ENCODE assay signal across 18 cellular contexts in genomic region chr5:168786142-168786541, GRCh38.
DNase-seq lines count a peak whose midpoint lies in the region; ATAC-seq and TF ChIP-seq lines count a peak whose summit lies in the region.
"Had no signal": no experiment of that assay in that cellular context is flagged by ENCODE, and none has a peak within 500 bp of the region (broad histone marks: within the 10 kb centered on the region; RNA-seq: fewer than 3 reads in every experiment).

No MANE protein-coding gene starts in this region.

- H3K27me3 ChIP-seq in SK-N-SH (ENCODE audit: insufficient read depth): no peaks in the 10 kb centered on the region
- no peaks in the 10 kb centered on the region for H3K27me3 ChIP-seq in aorta (ENCODE audit: control insufficient read depth in 1 of 2, insufficient read depth in 2 of 2, low read length in 1 of 2)
- H3K27me3 ChIP-seq: BLaER1 had no signal

- H3K4me2 ChIP-seq in SK-N-SH: no peak overlapping the region
- H3K4me2 ChIP-seq: BLaER1 had no signal

- CTCF ChIA-PET in SK-N-SH (lab: Yijun Ruan, JAX): interaction anchor here (1.0 to 1.2 kb wide), 2 partner anchors 9 to 161 kb away, joined by 3 read pairs; no protein-coding TSS in a partner anchor

- no peak overlapping the region for H3K4me3 ChIP-seq in SK-N-SH (ENCODE audit: low read depth in 2 of 2, low read length in 1 of 2)
- no peak overlapping the region for H3K4me3 ChIP-seq in fibroblast of villous mesenchyme (ENCODE audit: low read depth, low read length)
- no peak overlapping the region for H3K4me3 ChIP-seq in aorta (ENCODE audit: low read length in 2 of 2)
- H3K4me3 ChIP-seq: BLaER1, skin epidermis had no signal

- H2AFZ ChIP-seq in SK-N-SH (ENCODE audit: low read depth): no peak overlapping the region

- no peaks in the 10 kb centered on the region for H3K79me2 ChIP-seq in SK-N-SH (ENCODE audit: insufficient read depth)

- no peaks in the 10 kb centered on the region for H3K9me2 ChIP-seq in SK-N-SH

- H3K9ac ChIP-seq in SK-N-SH: no peak overlapping the region
- H3K9ac ChIP-seq: BLaER1 had no signal

- peak overlapping the region in 1 of 2 experiments; percentile 100; a peak in 2 of 4 replicates for H3K27ac ChIP-seq in SK-N-SH (ENCODE audit: low read depth in 2 of 2, low read length in 1 of 2)
- no peak overlapping the region for H3K27ac ChIP-seq in caudate nucleus (ENCODE audit: low read depth, low read length)
- no peak overlapping the region for H3K27ac ChIP-seq in aorta (ENCODE audit: low read depth in 1 of 2, low read length in 2 of 2)
- H3K27ac ChIP-seq: 22Rv1, BLaER1 had no signal

- intact Hi-C loops in aorta (cut with DNase I): no loop called here

- no peak for TF ChIP-seq EP300 in SK-N-SH (IDR thresholded peaks at IDR 0.05; ENCODE audit: borderline replicate concordance in 1 of 2, low read depth in 1 of 2, low read length in 1 of 2)

- POLR2A ChIA-PET in SK-N-SH (lab: Yijun Ruan, JAX): interaction anchor here (0.6 to 1.1 kb wide), 2 partner anchors 9 to 11 kb away, joined by 3 read pairs; no protein-coding TSS in a partner anchor

- ATAC-seq in SK-N-SH treated with all-trans-retinoic acid at 6 μM for 48 hours: no peak; the same call in 1 of the 3 replicates
- no peak for ATAC-seq in aorta (ENCODE audit: low FRiP score)
- ATAC-seq in HG02763 (IDR thresholded peaks at IDR 0.05; ENCODE audit: unreplicated experiment): no peak
- ATAC-seq: HepG2 had no signal

- H3K36me3 ChIP-seq in SK-N-SH (replicated peaks in 1 of 2; ENCODE audit: control insufficient read depth in 1 of 2, insufficient read depth in 2 of 2, low read length in 1 of 2) (peaks cover 29 to 98% of the 10 kb centered on the region in 2 experiments), aorta (ENCODE audit: control insufficient read depth in 1 of 2, insufficient read depth in 2 of 2, low read length in 1 of 2) (no peaks in the 10 kb centered on the region)
- H3K36me3 ChIP-seq: BLaER1 had no signal

- DNase-seq in SK-N-SH (no peak), NCI-H82 (lab: John Stamatoyannopoulos, UW) (peak; percentile 82), fibroblast of villous mesenchyme (ENCODE audit: low read depth) (peak; percentile 28), NOMO-1 treated with DMSO at 0.1 percent for 48 hours (lab: John Stamatoyannopoulos, UW; ENCODE audit: unreplicated experiment) (no peak), caudate nucleus (lab: John Stamatoyannopoulos, UW) (no peak), aorta (no peak)
- DNase-seq: activated CD4-positive, alpha-beta T cell treated with anti-CD3 and anti-CD28 coated beads for 4 hours; activated gamma-delta T cell treated with Interleukin-2 at 50 U/mL for 16 hours; amygdala; NCI-H2029; NCI-H510A; stimulated activated CD4-positive, alpha-beta T cell treated with anti-CD3 and anti-CD28 coated beads, Interleukin-4, amount 100 ng/mL, for 24 hours had no signal

- H3K9me3 ChIP-seq in SK-N-SH: no peaks in the 10 kb centered on the region
- H3K9me3 ChIP-seq in aorta (ENCODE audit: control insufficient read depth, low read length): no peaks in the 10 kb centered on the region
- H3K9me3 ChIP-seq: BLaER1 had no signal

- H3F3A ChIP-seq in SK-N-SH (replicated peaks; ENCODE audit: insufficient read depth): no peaks in the 10 kb centered on the region

- 70% methylated on average over 3 of the region's 3 CpGs for WGBS in SK-N-SH (ENCODE audit: low lambda C conversion rate)
- 77 to 95% methylated on average over 3 of the region's 3 CpGs for WGBS in aorta, 2 donors

- no peaks in the 10 kb centered on the region for H4K20me1 ChIP-seq in SK-N-SH (ENCODE audit: insufficient read depth)
- H4K20me1 ChIP-seq: BLaER1 had no signal

- TF ChIP-seq CTCF in SK-N-SH (IDR thresholded peaks at IDR 0.05): no peak
- TF ChIP-seq CTCF in fibroblast of villous mesenchyme (IDR thresholded peaks at IDR 0.05; ENCODE audit: insufficient read depth, low read depth, low read length): no peak

- H3K4me1 ChIP-seq in SK-N-SH (ENCODE audit: control insufficient read depth in 1 of 2, insufficient read depth in 2 of 2, low read depth in 1 of 2, low read length in 1 of 2) (peaks cover 7 to 88% of the 10 kb centered on the region in 2 experiments; a peak in 3 of 4 replicates), aorta (ENCODE audit: control insufficient read depth in 1 of 2, insufficient read depth in 2 of 2, low read length in 2 of 2) (no peaks in the 10 kb centered on the region)

- TF ChIP-seq RAD21 in SK-N-SH (IDR thresholded peaks at IDR 0.05; ENCODE audit: low read length): no peak

TF ChIP-seq in SK-N-SH, 30 proteins besides CTCF, POLR2A, EP300 and RAD21:
- 0 out of 2 replicates have a peak, but pooled peaks have one; percentile 10 for TF ChIP-seq TCF12 (IDR thresholded peaks at IDR 0.05)
- no peak for TF ChIP-seq SMC3 (IDR thresholded peaks at IDR 0.05; ENCODE audit: low read depth, low read length)
- TF ChIP-seq, protein P1, sequence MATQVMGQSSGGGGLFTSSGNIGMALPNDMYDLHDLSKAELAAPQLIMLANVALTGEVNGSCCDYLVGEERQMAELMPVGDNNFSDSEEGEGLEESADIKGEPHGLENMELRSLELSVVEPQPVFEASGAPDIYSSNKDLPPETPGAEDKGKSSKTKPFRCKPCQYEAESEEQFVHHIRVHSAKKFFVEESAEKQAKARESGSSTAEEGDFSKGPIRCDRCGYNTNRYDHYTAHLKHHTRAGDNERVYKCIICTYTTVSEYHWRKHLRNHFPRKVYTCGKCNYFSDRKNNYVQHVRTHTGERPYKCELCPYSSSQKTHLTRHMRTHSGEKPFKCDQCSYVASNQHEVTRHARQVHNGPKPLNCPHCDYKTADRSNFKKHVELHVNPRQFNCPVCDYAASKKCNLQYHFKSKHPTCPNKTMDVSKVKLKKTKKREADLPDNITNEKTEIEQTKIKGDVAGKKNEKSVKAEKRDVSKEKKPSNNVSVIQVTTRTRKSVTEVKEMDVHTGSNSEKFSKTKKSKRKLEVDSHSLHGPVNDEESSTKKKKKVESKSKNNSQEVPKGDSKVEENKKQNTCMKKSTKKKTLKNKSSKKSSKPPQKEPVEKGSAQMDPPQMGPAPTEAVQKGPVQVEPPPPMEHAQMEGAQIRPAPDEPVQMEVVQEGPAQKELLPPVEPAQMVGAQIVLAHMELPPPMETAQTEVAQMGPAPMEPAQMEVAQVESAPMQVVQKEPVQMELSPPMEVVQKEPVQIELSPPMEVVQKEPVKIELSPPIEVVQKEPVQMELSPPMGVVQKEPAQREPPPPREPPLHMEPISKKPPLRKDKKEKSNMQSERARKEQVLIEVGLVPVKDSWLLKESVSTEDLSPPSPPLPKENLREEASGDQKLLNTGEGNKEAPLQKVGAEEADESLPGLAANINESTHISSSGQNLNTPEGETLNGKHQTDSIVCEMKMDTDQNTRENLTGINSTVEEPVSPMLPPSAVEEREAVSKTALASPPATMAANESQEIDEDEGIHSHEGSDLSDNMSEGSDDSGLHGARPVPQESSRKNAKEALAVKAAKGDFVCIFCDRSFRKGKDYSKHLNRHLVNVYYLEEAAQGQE (IDR thresholded peaks at IDR 0.05; ENCODE audit: low read depth, low read length): no peak
- no peak for TF ChIP-seq CHD2 (IDR thresholded peaks at IDR 0.05; ENCODE audit: low read length, partially characterized antibody)

TF ChIP-seq in SK-N-SH treated with all-trans-retinoic acid at 6 μM for 48 hours, 23 proteins besides CTCF, POLR2A, EP300 and RAD21 (continues in another document):
- TF ChIP-seq ZFP3 (CRISPR knock-in tag; IDR thresholded peaks at IDR 0.05) (no peak), ZC3H10 (CRISPR knock-in tag; IDR thresholded peaks at IDR 0.05) (no peak), ARNTL (CRISPR knock-in tag; IDR thresholded peaks at IDR 0.05; ENCODE audit: borderline replicate concordance, low read depth) (no peak), TCF4 (CRISPR knock-in tag; IDR thresholded peaks at IDR 0.05; ENCODE audit: borderline replicate concordance) (no peak), CREB5 (CRISPR knock-in tag; IDR thresholded peaks at IDR 0.05; ENCODE audit: low read depth) (no peak), ZNF8 (CRISPR knock-in tag; IDR thresholded peaks at IDR 0.05) (no peak), TSHZ2 (CRISPR knock-in tag; IDR thresholded peaks at IDR 0.05) (no peak)

Comparison
In these comparisons a context has a peak if more than half of its experiments do, and no peak if none do; other contexts are left out.
1. DNase-seq: peak in NCI-H82 (single experiment) and fibroblast of villous mesenchyme (single experiment); none in SK-N-SH (single experiment), NOMO-1 treated with DMSO at 0.1 percent for 48 hours (single experiment), caudate nucleus (0 of 61) and aorta (0 of 2).